Comparison of ENCODE assay signal across 11 cellular contexts in genomic region chr3:190504354-190505125, GRCh38. TPM values are rescaled to one million over a fixed set of nuclear protein-coding genes. Genes with fewer than 3 reads are reported as not detected.
DNase-seq lines count a peak whose midpoint lies in the region; ATAC-seq and TF ChIP-seq lines count a peak whose summit lies in the region.
"Had no signal": no experiment of that assay in that cellular context is flagged by ENCODE, and none has a peak within 500 bp of the region (broad histone marks: within the 10 kb centered on the region; RNA-seq: fewer than 3 reads in every experiment).

No MANE protein-coding gene starts in this region.

- H3K4me3 ChIP-seq in brain microvascular endothelial cell (ENCODE audit: low read depth, low read length) (no peak overlapping the region), lower lobe of right lung (no peak overlapping the region), BE2C (ENCODE audit: low read depth, low read length) (no peak overlapping the region)

- H3K9me3 ChIP-seq in lower lobe of right lung: no peaks in the 10 kb centered on the region
- H3K9me3 ChIP-seq in BE2C: no peaks in the 10 kb centered on the region

- in situ Hi-C loops in brain microvascular endothelial cell (cut with HindIII; ENCODE audit: low pct_ligation_motif_present, low sequenced_read_pairs): no loop called here

- DNase-seq in GF-D8 (lab: John Stamatoyannopoulos, UW) (peak; percentile 36), NCI-H146 (lab: John Stamatoyannopoulos, UW) (peak; percentile 44), brain microvascular endothelial cell (no peak), lower lobe of right lung (no peak), RWPE1 (ENCODE audit: low spot score) (no peak), BE2C (no peak)
- DNase-seq in stimulated activated naive CD8-positive, alpha-beta T cell treated with anti-CD3 and anti-CD28 coated beads, Interleukin-15, amount 100 ng/mL, for 72 hours: no peak
- no peak for DNase-seq in stimulated activated CD4-positive, alpha-beta T cell treated with anti-CD3 and anti-CD28 coated beads, Interleukin-2, amount 100 ng/mL, for 48 hours

- intact Hi-C loops in lower lobe of right lung (cut with DNase I): no loop called here

- TF ChIP-seq CTCF in brain microvascular endothelial cell (IDR thresholded peaks at IDR 0.05; ENCODE audit: low read depth, low read length, missing control alignments): peak; percentile 34
- TF ChIP-seq CTCF in lower lobe of right lung (IDR thresholded peaks at IDR 0.05): peak; percentile 9
- no peak for TF ChIP-seq CTCF in RWPE1 (conservative IDR thresholded peaks at IDR 0.05; ENCODE audit: low read depth)
- no peak for TF ChIP-seq CTCF in BE2C (IDR thresholded peaks at IDR 0.05; ENCODE audit: low read depth, low read length)

- no peaks in the 10 kb centered on the region for H3K9me3 Mint-ChIP-seq in stimulated activated naive CD8-positive, alpha-beta T cell treated with anti-CD3 and anti-CD28 coated beads, Interleukin-15, amount 100 ng/mL, for 72 hours
- H3K9me3 Mint-ChIP-seq: brain had no signal

- H3K27ac ChIP-seq in brain microvascular endothelial cell (no peak overlapping the region), lower lobe of right lung (no peak overlapping the region), RWPE1 (no peak overlapping the region)
- H3K27ac ChIP-seq: parathyroid adenoma had no signal

- H3K27me3 ChIP-seq in brain microvascular endothelial cell (replicated peaks) (no peaks in the 10 kb centered on the region), lower lobe of right lung (ENCODE audit: low read depth) (no peaks in the 10 kb centered on the region), BE2C (no peaks in the 10 kb centered on the region)

- peak; percentile 48 to 84 for ATAC-seq in lower lobe of right lung
- ATAC-seq in stimulated activated naive CD8-positive, alpha-beta T cell treated with anti-CD3 and anti-CD28 coated beads, Interleukin-15, amount 100 ng/mL, for 72 hours: no peak

- H3K27ac Mint-ChIP-seq in stimulated activated naive CD8-positive, alpha-beta T cell treated with anti-CD3 and anti-CD28 coated beads, Interleukin-15, amount 100 ng/mL, for 72 hours: no peak overlapping the region
- H3K27ac Mint-ChIP-seq: brain had no signal

- H3K36me3 ChIP-seq in brain microvascular endothelial cell (replicated peaks) (no peaks in the 10 kb centered on the region), lower lobe of right lung (no peaks in the 10 kb centered on the region), BE2C (no peaks in the 10 kb centered on the region)

- CTCF ChIA-PET in RWPE1 (lab: Yijun Ruan, JAX): interaction anchor here (0.6 kb wide), 1 partner anchor 97 kb away, joined by 5 read pairs; no protein-coding TSS in a partner anchor

- no peaks in the 10 kb centered on the region for H3K4me1 Mint-ChIP-seq in stimulated activated naive CD8-positive, alpha-beta T cell treated with anti-CD3 and anti-CD28 coated beads, Interleukin-15, amount 100 ng/mL, for 72 hours

- H3K4me3 Mint-ChIP-seq in stimulated activated naive CD8-positive, alpha-beta T cell treated with anti-CD3 and anti-CD28 coated beads, Interleukin-15, amount 100 ng/mL, for 72 hours: no peak overlapping the region
- H3K4me3 Mint-ChIP-seq: brain had no signal

- H3K4me1 ChIP-seq in lower lobe of right lung (peaks cover 11% of the 10 kb centered on the region), BE2C (no peaks in the 10 kb centered on the region)
- H3K4me1 ChIP-seq: parathyroid adenoma had no signal

- peaks cover 28% of the 10 kb centered on the region for H3K27me3 Mint-ChIP-seq in stimulated activated naive CD8-positive, alpha-beta T cell treated with anti-CD3 and anti-CD28 coated beads, Interleukin-15, amount 100 ng/mL, for 72 hours

- POLR2A ChIA-PET in RWPE1 (lab: Yijun Ruan, JAX; ENCODE audit: low non-redundant PET): no interaction called here

RNA-seq across cellular contexts. Expression of gene IL1RAP, which starts 9.3 kb away (rescaled TPM):
- total RNA-seq in lower lobe of right lung: 26.8 TPM
- 0.25 TPM for polyA plus RNA-seq in BE2C (2012; ENCODE audit: insufficient read depth, insufficient read length, low read depth)

RNA-seq across cellular contexts. Expression of gene TMEM207, which starts 54.8 kb away (rescaled TPM):
- total RNA-seq in lower lobe of right lung: not detected
- polyA plus RNA-seq in BE2C (2012; ENCODE audit: insufficient read depth, insufficient read length, low read depth): not detected
- total RNA-seq: LHCN-M2 had no signal

Comparison
In these comparisons a context has a peak if more than half of its experiments do, and no peak if none do; other contexts are left out.
1. DNase-seq: peak in GF-D8 (single experiment) and NCI-H146 (single experiment); none in brain microvascular endothelial cell (single experiment), lower lobe of right lung (single experiment), RWPE1 (single experiment), stimulated activated naive CD8-positive, alpha-beta T cell treated with anti-CD3 and anti-CD28 coated beads, Interleukin-15, amount 100 ng/mL, for 72 hours (0 of 2), stimulated activated CD4-positive, alpha-beta T cell treated with anti-CD3 and anti-CD28 coated beads, Interleukin-2, amount 100 ng/mL, for 48 hours (0 of 2) and BE2C (single experiment).
2. CTCF ChIP-seq: peak in brain microvascular endothelial cell (single experiment) and lower lobe of right lung (single experiment); none in RWPE1 (single experiment) and BE2C (single experiment).